ENCODE assay signal across 19 cellular contexts in genomic region chr19:4832776-4833175, GRCh38. TPM values are rescaled to one million over a fixed set of nuclear protein-coding genes. Genes with fewer than 3 reads are reported as not detected.
DNase-seq lines count a peak whose midpoint lies in the region; ATAC-seq, FAIRE-seq and TF ChIP-seq lines count a peak whose summit lies in the region.
"Had no signal": no experiment of that assay in that cellular context is flagged by ENCODE, and none has a peak within 500 bp of the region (broad histone marks: within the 10 kb centered on the region; RNA-seq: fewer than 3 reads in every experiment).

No MANE protein-coding gene starts in this region.

- peaks cover 5 to 8% of the 10 kb centered on the region in 2 donors for H3K36me3 Mint-ChIP-seq in activated T-cell treated with anti-CD3 and anti-CD28 coated beads, Interleukin-2, amount 50 U/mL, for 72 hours (ENCODE audit: insufficient read depth in 2 of 2)
- H3K36me3 Mint-ChIP-seq in T-helper 17 cell (ENCODE audit: low read depth) (peaks cover 8% of the 10 kb centered on the region), endodermal cell (ENCODE audit: low read depth) (peaks cover 6% of the 10 kb centered on the region)
- H3K36me3 Mint-ChIP-seq in effector memory CD8-positive, alpha-beta T cell (ENCODE audit: insufficient read depth): peaks cover 7% of the 10 kb centered on the region
- H3K36me3 Mint-ChIP-seq in stimulated activated memory B cell treated with anti-CD40 and anti-IgM and Interleukin-4, amounts not matched to agents 10 μg/mL and 1 μg/mL and 100 μg/mL, for 72 hours: peaks cover 25% of the 10 kb centered on the region

- 93% methylated on average over 2 to 5 of the region's 5 CpGs for WGBS in endodermal cell (ENCODE audit: insufficient coverage in 1 of 2, insufficient read length in 1 of 2), 2 experiments

- H3K27me3 Mint-ChIP-seq in activated T-cell treated with anti-CD3 and anti-CD28 coated beads, Interleukin-2, amount 50 U/mL, for 72 hours (ENCODE audit: low read depth): no peaks in the 10 kb centered on the region
- H3K27me3 Mint-ChIP-seq in T-helper 17 cell (no peaks in the 10 kb centered on the region), endodermal cell (ENCODE audit: insufficient read depth) (peaks cover 19% of the 10 kb centered on the region)
- H3K27me3 Mint-ChIP-seq in effector memory CD8-positive, alpha-beta T cell: no peaks in the 10 kb centered on the region
- H3K27me3 Mint-ChIP-seq in stimulated activated memory B cell treated with anti-CD40 and anti-IgM and Interleukin-4, amounts not matched to agents 10 μg/mL and 1 μg/mL and 100 μg/mL, for 72 hours: no peaks in the 10 kb centered on the region

- peak overlapping the region; percentile 79 for H3K27ac Mint-ChIP-seq in activated T-cell treated with anti-CD3 and anti-CD28 coated beads, Interleukin-2, amount 50 U/mL, for 72 hours
- H3K27ac Mint-ChIP-seq in T-helper 17 cell (peak overlapping the region; percentile 97), endodermal cell (no peak overlapping the region)
- H3K27ac Mint-ChIP-seq in effector memory CD8-positive, alpha-beta T cell: peak overlapping the region in 1 of 2 donors; percentile 38
- peak overlapping the region; percentile 89 for H3K27ac Mint-ChIP-seq in stimulated activated memory B cell treated with anti-CD40 and anti-IgM and Interleukin-4, amounts not matched to agents 10 μg/mL and 1 μg/mL and 100 μg/mL, for 72 hours

- H3K4me1 Mint-ChIP-seq in activated T-cell treated with anti-CD3 and anti-CD28 coated beads, Interleukin-2, amount 50 U/mL, for 72 hours (ENCODE audit: low read depth): peaks cover 29% of the 10 kb centered on the region
- peaks cover 24% of the 10 kb centered on the region for H3K4me1 Mint-ChIP-seq in T-helper 17 cell
- peaks cover 21 to 25% of the 10 kb centered on the region in 2 donors for H3K4me1 Mint-ChIP-seq in effector memory CD8-positive, alpha-beta T cell (ENCODE audit: low read depth in 2 of 2)
- peaks cover 31% of the 10 kb centered on the region for H3K4me1 Mint-ChIP-seq in stimulated activated memory B cell treated with anti-CD40 and anti-IgM and Interleukin-4, amounts not matched to agents 10 μg/mL and 1 μg/mL and 100 μg/mL, for 72 hours
- H3K4me1 Mint-ChIP-seq in endodermal cell: no peaks in the 10 kb centered on the region

- no peak overlapping the region for H3K9ac ChIP-seq in endodermal cell (ENCODE audit: extremely low read depth, low read length, poor library complexity, severe bottlenecking)

- no peaks in the 10 kb centered on the region for H3K9me3 Mint-ChIP-seq in activated T-cell treated with anti-CD3 and anti-CD28 coated beads, Interleukin-2, amount 50 U/mL, for 72 hours
- H3K9me3 Mint-ChIP-seq in effector memory CD8-positive, alpha-beta T cell: no peaks in the 10 kb centered on the region
- H3K9me3 Mint-ChIP-seq in stimulated activated memory B cell treated with anti-CD40 and anti-IgM and Interleukin-4, amounts not matched to agents 10 μg/mL and 1 μg/mL and 100 μg/mL, for 72 hours: no peaks in the 10 kb centered on the region
- peaks cover 5% of the 10 kb centered on the region for H3K9me3 Mint-ChIP-seq in endodermal cell

- ATAC-seq in activated T-cell treated with anti-CD3 and anti-CD28 coated beads, Interleukin-2, amount 50 U/mL, for 72 hours (replicated peaks in 1 of 2): no peak
- no peak for ATAC-seq in T-helper 17 cell
- no peak for ATAC-seq in effector memory CD8-positive, alpha-beta T cell (replicated peaks)
- ATAC-seq in stimulated activated memory B cell treated with anti-CD40 and anti-IgM and Interleukin-4, amounts not matched to agents 10 μg/mL and 1 μg/mL and 100 μg/mL, for 72 hours: no peak
- ATAC-seq: gastroesophageal sphincter had no signal

- no peak for DNase-seq in activated T-cell treated with anti-CD3 and anti-CD28 coated beads, Interleukin-2, amount 50 U/mL, for 72 hours
- DNase-seq in activated T-cell treated with anti-CD3 and anti-CD28 coated beads, Interleukin-2, amount 50 U/mL, for 48 hours: no peak
- DNase-seq in T-helper 17 cell (no peak), endodermal cell (no peak), amniotic stem cell (lab: John Stamatoyannopoulos, UW) (no peak), D721Med (ENCODE audit: insufficient read length, low spot score) (no peak)
- no peak for DNase-seq in effector memory CD8-positive, alpha-beta T cell
- DNase-seq: Calu3; cortex of kidney; Kasumi-1; left ventricle myocardium inferior; NCI-H1417; NCI-H2171 treated with DMSO at 0.1 percent for 48 hours; RPMI8226; stimulated activated CD4-positive, alpha-beta T cell treated with anti-CD3 and anti-CD28 coated beads, Interleukin-15, amount 100 ng/mL, for 24 hours had no signal

- peaks cover 5% of the 10 kb centered on the region for H3K36me3 ChIP-seq in endodermal cell (ENCODE audit: control insufficient read depth, insufficient read depth, low read length)
- H3K36me3 ChIP-seq: left ventricle myocardium inferior had no signal

- no peaks in the 10 kb centered on the region for H3K9me3 ChIP-seq in T-helper 17 cell (ENCODE audit: control insufficient read depth, low read length, poor library complexity, severe bottlenecking)
- no peaks in the 10 kb centered on the region for H3K9me3 ChIP-seq in endodermal cell (ENCODE audit: control insufficient read depth, low read length)
- H3K9me3 ChIP-seq: gastroesophageal sphincter, left ventricle myocardium inferior had no signal

- H3K4me3 Mint-ChIP-seq in activated T-cell treated with anti-CD3 and anti-CD28 coated beads, Interleukin-2, amount 50 U/mL, for 72 hours: peak overlapping the region; percentile 63
- H3K4me3 Mint-ChIP-seq in T-helper 17 cell: peak overlapping the region; percentile 45
- H3K4me3 Mint-ChIP-seq in effector memory CD8-positive, alpha-beta T cell: peak overlapping the region; percentile 86 to 90
- no peak overlapping the region for H3K4me3 Mint-ChIP-seq in stimulated activated memory B cell treated with anti-CD40 and anti-IgM and Interleukin-4, amounts not matched to agents 10 μg/mL and 1 μg/mL and 100 μg/mL, for 72 hours
- no peak overlapping the region for H3K4me3 Mint-ChIP-seq in endodermal cell

- H3K27ac ChIP-seq in endodermal cell (ENCODE audit: low read depth, low read length): no peak overlapping the region

- no peak for FAIRE-seq in D721Med (lab: Jason Lieb, UNC)
- FAIRE-seq: H1 had no signal

- no peak overlapping the region for H3K4me3 ChIP-seq in endodermal cell (ENCODE audit: low read length)

- TF ChIP-seq CTCF in endodermal cell (conservative IDR thresholded peaks at IDR 0.05) (no peak), D721Med (IDR thresholded peaks at IDR 0.05; ENCODE audit: insufficient read depth, missing control alignments) (no peak)

- no peaks in the 10 kb centered on the region for H3K4me1 ChIP-seq in endodermal cell (ENCODE audit: control insufficient read depth, insufficient read depth, low read length)

- H3K27me3 ChIP-seq in endodermal cell (ENCODE audit: control insufficient read depth, insufficient read depth, low read length, poor library complexity, severe bottlenecking): peaks cover 9% of the 10 kb centered on the region
- H3K27me3 ChIP-seq: gastroesophageal sphincter had no signal

RNA-seq across cellular contexts. Expression of gene TICAM1, which starts 1.3 kb away (rescaled TPM):
- 10 to 100 TPM; 18.7 to 20.5 TPM for total RNA-seq in activated T-cell treated with anti-CD3 and anti-CD28 coated beads, Interleukin-2, amount 50 U/mL, for 72 hours
- total RNA-seq in T-helper 17 cell: 10 to 100 TPM; 23.4 to 29.1 TPM
- total RNA-seq in endodermal cell: 1 to 10 TPM; 2.9 to 4.6 TPM
- 1.1 TPM for polyA plus RNA-seq in endodermal cell (2013, experiment 1 of 2)
- 0.75 TPM for polyA plus RNA-seq in endodermal cell (2013, experiment 2 of 2)
- total RNA-seq: G401 had no signal

RNA-seq across cellular contexts. Expression of gene PLIN3, which starts 34.7 kb away (rescaled TPM):
- 10 to 100 TPM; 43.7 to 44.6 TPM for total RNA-seq in activated T-cell treated with anti-CD3 and anti-CD28 coated beads, Interleukin-2, amount 50 U/mL, for 72 hours
- total RNA-seq in T-helper 17 cell: 10 to 100 TPM; 19.7 to 21.7 TPM
- total RNA-seq in endodermal cell: 10 to 100 TPM; 80.0 to 80.9 TPM
- polyA plus RNA-seq in endodermal cell (2013, experiment 1 of 2): 62.6 TPM
- 69.5 TPM for polyA plus RNA-seq in endodermal cell (2013, experiment 2 of 2)

RNA-seq across cellular contexts. Expression of gene FEM1A, which starts 41.2 kb away (rescaled TPM):
- total RNA-seq in activated T-cell treated with anti-CD3 and anti-CD28 coated beads, Interleukin-2, amount 50 U/mL, for 72 hours: 10 to 100 TPM in 1 of 2 donors, 1 to 10 TPM in 1; 9.8 to 11.8 TPM
- total RNA-seq in T-helper 17 cell: 10 to 100 TPM in 1 of 2 donors, 1 to 10 TPM in 1; 9.9 to 13.4 TPM
- 10 to 100 TPM; 15.8 to 16.0 TPM for total RNA-seq in endodermal cell
- 7.3 TPM for polyA plus RNA-seq in endodermal cell (2013, experiment 1 of 2)
- 7.7 TPM for polyA plus RNA-seq in endodermal cell (2013, experiment 2 of 2)

Comparison
In these comparisons a context has a peak if more than half of its experiments do, and no peak if none do; other contexts are left out.
1. H3K4me3 Mint-ChIP-seq: peak in activated T-cell treated with anti-CD3 and anti-CD28 coated beads, Interleukin-2, amount 50 U/mL, for 72 hours (2 of 2), T-helper 17 cell (single experiment) and effector memory CD8-positive, alpha-beta T cell (2 of 2); none in stimulated activated memory B cell treated with anti-CD40 and anti-IgM and Interleukin-4, amounts not matched to agents 10 μg/mL and 1 μg/mL and 100 μg/mL, for 72 hours (single experiment) and endodermal cell (single experiment).